In the genomic region with DNA sequence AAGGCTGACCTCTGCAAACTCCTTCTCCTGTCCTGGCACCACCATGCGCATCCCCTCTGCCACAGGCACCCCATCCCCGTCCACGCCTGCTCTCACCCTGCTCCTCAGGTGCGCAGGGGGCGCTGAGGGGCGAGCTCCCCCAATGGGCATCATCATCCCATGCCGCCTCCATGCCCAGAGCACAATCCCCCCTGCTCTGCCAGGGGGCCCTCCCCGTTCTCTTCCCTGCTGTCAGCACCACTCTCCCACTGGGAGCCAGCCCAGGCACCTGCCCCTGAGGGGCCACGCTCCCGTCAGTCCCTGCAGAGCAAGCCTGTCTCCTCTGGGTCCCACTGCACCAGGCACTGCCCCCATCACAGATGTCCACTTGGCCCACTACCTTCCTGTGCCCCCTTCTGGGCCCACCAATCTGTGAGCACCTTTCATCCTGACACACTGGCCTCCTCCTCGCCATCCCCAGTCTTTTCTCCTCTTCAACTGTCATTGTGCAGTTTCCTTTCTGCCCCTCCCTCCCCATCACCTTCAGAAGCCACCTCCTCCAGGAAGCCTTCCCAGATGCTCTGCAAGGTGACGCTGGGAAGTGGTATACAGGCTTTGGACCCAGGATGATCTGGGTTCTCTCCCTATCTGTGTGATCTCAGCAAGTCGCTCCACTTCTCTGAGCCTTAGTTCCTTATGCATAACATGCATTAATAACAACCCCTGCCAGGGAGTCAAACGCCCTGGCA, we compare ENCODE assay signal across 21 cellular contexts.
"Had no signal": no experiment of that assay in that cellular context is flagged by ENCODE, and none has a peak within 500 bp of the region (broad histone marks: within the 10 kb centered on the region; RNA-seq: fewer than 3 reads in every experiment).

No MANE protein-coding gene starts in this region.

- H3K36me3 ChIP-seq: ascending aorta, gastrocnemius medialis, heart left ventricle, left lung, right lobe of liver, upper lobe of left lung, WERI-Rb-1 had no signal

- H3K4me3 ChIP-seq: ascending aorta, gastrocnemius medialis, heart left ventricle, left lung, right lobe of liver, testis, upper lobe of left lung had no signal

- H3K9ac ChIP-seq: parathyroid adenoma had no signal

- H2AFZ ChIP-seq: parathyroid adenoma had no signal

- H3K27ac ChIP-seq: ascending aorta, gastrocnemius medialis, heart left ventricle, left lung, parathyroid adenoma, right lobe of liver, testis, WERI-Rb-1 had no signal

- H3K79me2 ChIP-seq: parathyroid adenoma had no signal

- H3K9me3 Mint-ChIP-seq: activated CD4-positive, alpha-beta memory T cell treated with anti-CD3 and anti-CD28 coated beads for 36 hours had no signal

- DNase-seq: activated CD4-positive, alpha-beta memory T cell treated with anti-CD3 and anti-CD28 coated beads for 36 hours; activated effector memory CD4-positive, alpha-beta T cell treated with Interleukin-2 at 50 U/mL for 16 hours; activated naive CD4-positive, alpha-beta T cell treated with anti-CD3 and anti-CD28 coated beads, Interleukin-2, amount 50 U/mL, for 16 hours; activated T-cell treated with anti-CD3 and anti-CD28 coated beads, Interleukin-2, amount 50 U/mL, for 1 hour; cerebellar nuclear complex; cortex of kidney; gastrocnemius medialis; heart left ventricle; midbrain; right lobe of liver; small intestine; stimulated activated CD4-positive, alpha-beta T cell treated with anti-CD3 and anti-CD28 coated beads, Interleukin-15, amount 100 ng/mL, for 24 hours; stimulated activated CD4-positive, alpha-beta T cell treated with anti-CD3 and anti-CD28 coated beads, Interleukin-2, amount 100 ng/mL, for 48 hours; SW 1271; testis; upper lobe of left lung; WERI-Rb-1 had no signal

- H3K4me1 ChIP-seq: ascending aorta, gastrocnemius medialis, parathyroid adenoma, right lobe of liver had no signal

- H3K36me3 Mint-ChIP-seq: activated CD4-positive, alpha-beta memory T cell treated with anti-CD3 and anti-CD28 coated beads for 36 hours had no signal

- H3K4me3 Mint-ChIP-seq: activated CD4-positive, alpha-beta memory T cell treated with anti-CD3 and anti-CD28 coated beads for 36 hours had no signal

- FAIRE-seq: bronchial epithelial cell, small intestine had no signal

- H3K9me3 ChIP-seq: ascending aorta, gastrocnemius medialis, heart left ventricle, left lung, right lobe of liver, testis, upper lobe of left lung had no signal

- H3K27ac Mint-ChIP-seq: activated CD4-positive, alpha-beta memory T cell treated with anti-CD3 and anti-CD28 coated beads for 36 hours had no signal

- H3K27me3 ChIP-seq: ascending aorta, right lobe of liver, testis, upper lobe of left lung had no signal
